ENCODE assay signal across 8 cellular contexts in genomic region chr10:15097011-15097812, GRCh38. TPM values are rescaled to one million over a fixed set of nuclear protein-coding genes. Genes with fewer than 3 reads are reported as not detected.
DNase-seq lines count a peak whose midpoint lies in the region; ATAC-seq, FAIRE-seq and TF ChIP-seq lines count a peak whose summit lies in the region.

RPP38 (plus strand) TSS chr10:15097355; CDS start chr10:15103315, 5,960 bp downstream.

- peaks cover 0 to 2% of the 10 kb centered on the region in 2 donors for H3K27me3 Mint-ChIP-seq in natural killer cell treated with Interleukin-12 subunit alpha and Interleukin-12 subunit beta and Interleukin-15 and Interleukin-18, amount 100 ng/mL, for 72 hours

- DNase-seq in ELR (ENCODE audit: low read depth): peak; percentile 98
- peak; percentile 92 for DNase-seq in H54 (ENCODE audit: insufficient read length, low spot score)
- peak; percentile 95 for DNase-seq in LoVo (ENCODE audit: low spot score)
- peak; percentile 93 for DNase-seq in activated T-helper 9 cell treated with anti-CD3 and anti-CD28 coated beads, Interleukin-2, amount 50 U/mL, for 16 hours (ENCODE audit: low read depth)
- peak; percentile 97 for DNase-seq in fibroblast of pulmonary artery (ENCODE audit: low read depth)
- peak; percentile 98 for DNase-seq in natural killer cell treated with Interleukin-12 subunit alpha and Interleukin-12 subunit beta and Interleukin-15 and Interleukin-18, amount 100 ng/mL, for 72 hours (ENCODE audit: low spot score)
- peak; percentile 93 for DNase-seq in stimulated activated naive CD4-positive, alpha-beta T cell treated with Interleukin-2 at 50 U/mL for 16 hours (lab: John Stamatoyannopoulos, UW)

- H3K4me1 Mint-ChIP-seq in natural killer cell treated with Interleukin-12 subunit alpha and Interleukin-12 subunit beta and Interleukin-15 and Interleukin-18, amount 100 ng/mL, for 72 hours (ENCODE audit: low read depth in 2 of 2): peaks cover 24 to 33% of the 10 kb centered on the region in 2 donors

- peak within 1 kb of the TSS; percentile 95 for H3K4me3 ChIP-seq in fibroblast of pulmonary artery (replicated peaks; ENCODE audit: low read depth, low read length)

- no peak for TF ChIP-seq CTCF in fibroblast of pulmonary artery (IDR thresholded peaks at IDR 0.05; ENCODE audit: low read length, missing control alignments)

- peaks cover 6% of the 10 kb centered on the region for H3K36me3 Mint-ChIP-seq in natural killer cell treated with Interleukin-12 subunit alpha and Interleukin-12 subunit beta and Interleukin-15 and Interleukin-18, amount 100 ng/mL, for 72 hours

- no peak for FAIRE-seq in H54 (lab: Jason Lieb, UNC)

- peak; percentile 91 for TF ChIP-seq POLR2A in H54 (IDR thresholded peaks at IDR 0.05; ENCODE audit: low read depth, low read length)
- TF ChIP-seq POLR2A in Raji (IDR thresholded peaks at IDR 0.05; ENCODE audit: insufficient read depth, low read depth, low read length): peak; percentile 94

- ATAC-seq in natural killer cell treated with Interleukin-12 subunit alpha and Interleukin-12 subunit beta and Interleukin-15 and Interleukin-18, amount 100 ng/mL, for 72 hours: peak; percentile 95 to 96

- H3K27ac Mint-ChIP-seq in natural killer cell treated with Interleukin-12 subunit alpha and Interleukin-12 subunit beta and Interleukin-15 and Interleukin-18, amount 100 ng/mL, for 72 hours: peak within 1 kb of the TSS; percentile 92 to 99

- peak within 1 kb of the TSS; percentile 94 for H3K4me3 Mint-ChIP-seq in natural killer cell treated with Interleukin-12 subunit alpha and Interleukin-12 subunit beta and Interleukin-15 and Interleukin-18, amount 100 ng/mL, for 72 hours

- no peaks in the 10 kb centered on the region for H3K9me3 Mint-ChIP-seq in natural killer cell treated with Interleukin-12 subunit alpha and Interleukin-12 subunit beta and Interleukin-15 and Interleukin-18, amount 100 ng/mL, for 72 hours

RNA-seq across cellular contexts. Expression of gene RPP38, which starts in this region (rescaled TPM):
- total RNA-seq in natural killer cell treated with Interleukin-12 subunit alpha and Interleukin-12 subunit beta and Interleukin-15 and Interleukin-18, amount 100 ng/mL, for 72 hours: 10 to 100 TPM; 13.4 to 21.4 TPM

Comparison
In these comparisons a context has a peak if more than half of its experiments do, and no peak if none do; other contexts are left out.
1. Peak in every context shown above with its lines: DNase-seq, ATAC-seq and H3K4me3 ChIP-seq.